In the genomic region with DNA sequence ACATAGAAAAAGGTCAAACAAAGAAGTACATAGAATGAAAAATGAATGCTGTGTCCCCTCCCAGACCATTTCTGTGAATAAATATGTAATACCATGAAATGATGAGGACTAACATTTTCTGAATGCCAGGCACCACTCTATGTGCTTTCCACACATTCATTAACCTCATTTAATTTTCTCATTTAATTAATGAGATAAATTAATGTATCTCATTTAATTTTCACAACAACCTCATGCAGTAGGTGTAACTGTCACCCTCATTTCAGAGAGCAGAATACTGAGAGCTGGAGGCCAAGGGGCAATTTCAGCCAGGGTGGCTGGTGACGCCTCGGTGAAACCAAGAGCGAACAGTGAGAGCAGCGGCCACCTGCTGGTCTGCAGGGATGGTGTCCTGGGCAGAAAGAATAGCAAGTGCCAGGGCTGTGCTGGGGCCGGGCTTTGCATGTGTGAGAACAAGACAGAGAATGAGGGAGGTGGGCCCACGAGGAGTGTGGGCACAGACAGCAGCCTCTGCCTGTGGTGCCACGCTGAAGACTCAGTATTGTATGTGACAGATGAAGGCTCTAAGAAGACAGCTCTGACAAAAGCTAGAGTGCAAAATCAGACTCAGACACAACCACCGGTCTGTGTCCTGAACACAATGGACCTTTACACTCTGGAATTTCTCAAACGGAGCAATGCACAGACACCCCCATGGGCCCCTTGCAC, we compare ENCODE assay signal across 1 cellular context.
TF ChIP-seq lines count a peak whose summit lies in the region.

No MANE protein-coding gene starts in this region.

TF ChIP-seq in HepG2, 621 proteins besides CTCF, POLR2A, EP300 and RAD21 (continued from another document):
- peak; percentile 91 for TF ChIP-seq ZBTB34 (CRISPR knock-in tag; IDR thresholded peaks at IDR 0.05)
- TF ChIP-seq THAP9 (CRISPR knock-in tag; IDR thresholded peaks at IDR 0.05; ENCODE audit: borderline replicate concordance), result 0 out of 2 replicates have a peak, but pooled peaks have one; percentile 14
- TF ChIP-seq TGIF2 (CRISPR knock-in tag; IDR thresholded peaks at IDR 0.05), result peak; percentile 72; the same call in 1 of the 2 replicates
- TF ChIP-seq ATM (IDR thresholded peaks at IDR 0.05; ENCODE audit: borderline replicate concordance), result no peak
- no peak for TF ChIP-seq ZBTB14 (CRISPR knock-in tag; IDR thresholded peaks at IDR 0.05)
- no peak for TF ChIP-seq TRIM24 (CRISPR knock-in tag; IDR thresholded peaks at IDR 0.05)
- TF ChIP-seq AFF4 (CRISPR knock-in tag; IDR thresholded peaks at IDR 0.05), result 0 out of 2 replicates have a peak, but pooled peaks have one; percentile 56
- TF ChIP-seq FOXO1 (CRISPR knock-in tag; IDR thresholded peaks at IDR 0.05), result peak; percentile 36; the same call in 1 of the 2 replicates
- TF ChIP-seq YEATS4 (CRISPR knock-in tag; IDR thresholded peaks at IDR 0.05; ENCODE audit: borderline replicate concordance), result no peak
- TF ChIP-seq FIP1L1 (IDR thresholded peaks at IDR 0.05; ENCODE audit: borderline replicate concordance, insufficient read depth, low read depth, low read length), result no peak
- TF ChIP-seq KLF11 (CRISPR knock-in tag; IDR thresholded peaks at IDR 0.05), result 0 out of 2 replicates have a peak, but pooled peaks have one; percentile 43
- TF ChIP-seq ATRX (CRISPR knock-in tag; IDR thresholded peaks at IDR 0.05; ENCODE audit: borderline replicate concordance), result no peak
- TF ChIP-seq KAT7 (CRISPR knock-in tag; IDR thresholded peaks at IDR 0.05; ENCODE audit: borderline replicate concordance), result no peak
- no peak for TF ChIP-seq ZFP62 (CRISPR knock-in tag; IDR thresholded peaks at IDR 0.05)
- peak; percentile 67 for TF ChIP-seq SAP130 (CRISPR knock-in tag; IDR thresholded peaks at IDR 0.05; ENCODE audit: low read depth)
- no peak; the same call in 1 of the 2 replicates for TF ChIP-seq ZNF629 (CRISPR knock-in tag; conservative IDR thresholded peaks at IDR 0.05)
- TF ChIP-seq MIER3 (CRISPR knock-in tag; IDR thresholded peaks at IDR 0.05; ENCODE audit: borderline replicate concordance), result no peak
- TF ChIP-seq ZNF557 (CRISPR knock-in tag; IDR thresholded peaks at IDR 0.05), result no peak
